ENCODE assay signal across 28 cellular contexts in genomic region chr2:68046642-68047240, GRCh38. TPM values are rescaled to one million over a fixed set of nuclear protein-coding genes. Genes with fewer than 3 reads are reported as not detected.
DNase-seq lines count a peak whose midpoint lies in the region; ATAC-seq and TF ChIP-seq lines count a peak whose summit lies in the region.
"Had no signal": no experiment of that assay in that cellular context is flagged by ENCODE, and none has a peak within 500 bp of the region (broad histone marks: within the 10 kb centered on the region; RNA-seq: fewer than 3 reads in every experiment).

No MANE protein-coding gene starts in this region.

- no peak overlapping the region for H3K4me3 Mint-ChIP-seq in activated T-cell treated with anti-CD3 and anti-CD28 coated beads, Interleukin-2, amount 50 U/mL, for 24 hours
- peak overlapping the region; percentile 48 for H3K4me3 Mint-ChIP-seq in HFFc6
- H3K4me3 Mint-ChIP-seq in nephron: peak overlapping the region in 1 of 3 experiments; percentile 0
- H3K4me3 Mint-ChIP-seq: CD4-positive, alpha-beta memory T cell had no signal

- H3K4me3 ChIP-seq in adipocyte (ENCODE audit: low read length): no peak overlapping the region
- H3K4me3 ChIP-seq: GM12878, MG63, SK-N-MC had no signal

- no peaks in the 10 kb centered on the region for H3K27me3 Mint-ChIP-seq in activated T-cell treated with anti-CD3 and anti-CD28 coated beads, Interleukin-2, amount 50 U/mL, for 24 hours
- H3K27me3 Mint-ChIP-seq in HFFc6 (ENCODE audit: insufficient read depth): peaks cover 2% of the 10 kb centered on the region; the same call in 1 of the 2 replicates
- H3K27me3 Mint-ChIP-seq in nephron (ENCODE audit: low read depth): no peaks in the 10 kb centered on the region
- H3K27me3 Mint-ChIP-seq: CD4-positive, alpha-beta memory T cell had no signal

- H3K9ac ChIP-seq in adipocyte (ENCODE audit: low read length): no peak overlapping the region

- H3K4me1 ChIP-seq in adipocyte (ENCODE audit: control insufficient read depth, insufficient read depth, low read length): peaks cover 16% of the 10 kb centered on the region
- H3K4me1 ChIP-seq: Caco-2 had no signal

- ATAC-seq in GM18517 (IDR thresholded peaks at IDR 0.05; ENCODE audit: unreplicated experiment) (no peak), GM21390 (IDR thresholded peaks at IDR 0.05; ENCODE audit: unreplicated experiment) (no peak)
- ATAC-seq: GM12878 had no signal

- H3K36me3 ChIP-seq in adipocyte (ENCODE audit: control insufficient read depth, insufficient read depth, low read length, severe bottlenecking): peaks cover 21% of the 10 kb centered on the region

- peaks cover 53% of the 10 kb centered on the region for H3K36me3 Mint-ChIP-seq in activated T-cell treated with anti-CD3 and anti-CD28 coated beads, Interleukin-2, amount 50 U/mL, for 24 hours (ENCODE audit: low read depth)
- peaks cover 31% of the 10 kb centered on the region for H3K36me3 Mint-ChIP-seq in HFFc6 (ENCODE audit: low read depth)
- H3K36me3 Mint-ChIP-seq in nephron (ENCODE audit: low read depth): peaks cover 19% of the 10 kb centered on the region

- H3K27me3 ChIP-seq in adipocyte (replicated peaks; ENCODE audit: control insufficient read depth, insufficient read depth, low read length): no peaks in the 10 kb centered on the region
- H3K27me3 ChIP-seq: MG63 had no signal

- H3K27ac Mint-ChIP-seq in activated T-cell treated with anti-CD3 and anti-CD28 coated beads, Interleukin-2, amount 50 U/mL, for 24 hours: peak overlapping the region; percentile 26
- H3K27ac Mint-ChIP-seq in HFFc6 (peak overlapping the region; percentile 79), nephron (peak overlapping the region; percentile 33 to 56 (median 51))
- H3K27ac Mint-ChIP-seq: CD4-positive, alpha-beta memory T cell had no signal

- no peak for DNase-seq in activated T-cell treated with anti-CD3 and anti-CD28 coated beads, Interleukin-2, amount 50 U/mL, for 24 hours
- no peak for DNase-seq in activated T-cell treated with anti-CD3 and anti-CD28 coated beads, Interleukin-2, amount 50 U/mL, for 48 hours
- DNase-seq in HFFc6 (no peak), adipocyte (ENCODE audit: low read depth) (peak; percentile 33), Ammon's horn (ENCODE audit: low spot score) (no peak)
- DNase-seq: 8988T; C1 segment of cervical spinal cord; Caco-2; CD4-positive, alpha-beta memory T cell; DMS 273 treated with DMSO at 0.1 percent for 48 hours; DMS79; EL; GDM1; GOT3; KG1; MG63; NCI-H1105 treated with DMSO at 0.1 percent for 48 hours; NCI-H146; NCI-H1930; NCI-H2107; NCI-H524; NCI-H748 treated with DMSO at 0.1 percent for 48 hours; SHP77 treated with DMSO at 0.1 percent for 48 hours had no signal

- H3K9me3 Mint-ChIP-seq in activated T-cell treated with anti-CD3 and anti-CD28 coated beads, Interleukin-2, amount 50 U/mL, for 24 hours: no peaks in the 10 kb centered on the region
- H3K9me3 Mint-ChIP-seq in HFFc6 (no peaks in the 10 kb centered on the region), nephron (no peaks in the 10 kb centered on the region)
- H3K9me3 Mint-ChIP-seq: CD4-positive, alpha-beta memory T cell had no signal

- no peak for TF ChIP-seq CTCF in HFFc6 (IDR thresholded peaks at IDR 0.05)
- TF ChIP-seq CTCF in nephron (IDR thresholded peaks at IDR 0.05; ENCODE audit: unreplicated experiment in 3 of 3): no peak

- peaks cover 27% of the 10 kb centered on the region for H3K4me1 Mint-ChIP-seq in activated T-cell treated with anti-CD3 and anti-CD28 coated beads, Interleukin-2, amount 50 U/mL, for 24 hours (ENCODE audit: low read depth)
- H3K4me1 Mint-ChIP-seq in HFFc6 (ENCODE audit: low read depth): peaks cover 88% of the 10 kb centered on the region
- H3K4me1 Mint-ChIP-seq in nephron: peaks cover 37% of the 10 kb centered on the region

- H3K9me3 ChIP-seq in adipocyte (ENCODE audit: control insufficient read depth, low read length): no peaks in the 10 kb centered on the region
- H3K9me3 ChIP-seq: Caco-2, MG63 had no signal

RNA-seq across cellular contexts. Expression of gene C1D, which starts 16.1 kb away (rescaled TPM):
- 10 to 100 TPM; 15.8 to 19.9 (median 18.1) TPM for total RNA-seq in HFFc6 (2021; fragmentation: NEBNext Ultra II Directional; extraction: Animal tissue kit (Norgen Biotek cat#: 25700))

Comparison
In these comparisons a context has a peak if more than half of its experiments do, and no peak if none do; other contexts are left out.
1. H3K27ac Mint-ChIP-seq: peak in every context shown above with its lines; median percentile 79 in HFFc6; 51 in nephron; 26 in activated T-cell treated with anti-CD3 and anti-CD28 coated beads, Interleukin-2, amount 50 U/mL, for 24 hours.